20 cellular contexts compared by ENCODE assay signal in genomic region chr5:57412680-57413079, GRCh38.
"Had no signal": no experiment of that assay in that cellular context is flagged by ENCODE, and none has a peak within 500 bp of the region (broad histone marks: within the 10 kb centered on the region; RNA-seq: fewer than 3 reads in every experiment).

No MANE protein-coding gene starts in this region.

- H3K36me3 ChIP-seq: heart right ventricle, left ventricle myocardium inferior, lower lobe of right lung, sigmoid colon, suprapubic skin, tibial nerve, upper lobe of right lung, vagina had no signal

- H3K4me1 ChIP-seq: vagina had no signal

- H3K27ac ChIP-seq: heart right ventricle, left ventricle myocardium inferior, lower lobe of right lung, sigmoid colon, skin epidermis, suprapubic skin, tibial nerve, upper lobe of right lung, vagina had no signal

- FAIRE-seq: colon, frontal cortex, keratinocyte had no signal

- DNase-seq: cerebellar nuclear complex; erythroblast; heart right ventricle; immature natural killer cell; left cardiac atrium; left ventricle myocardium inferior; lower lobe of right lung; midbrain; occipital lobe; sigmoid colon; stimulated activated CD4-positive, alpha-beta T cell treated with anti-CD3 and anti-CD28 coated beads, Interleukin-12 subunit alpha, Interleukin-12 subunit beta, amount 100 ng/mL, for 4 hours; stimulated activated naive CD4-positive, alpha-beta T cell; upper lobe of right lung had no signal

- H3K4me3 ChIP-seq: heart right ventricle, left ventricle myocardium inferior, lower lobe of right lung, sigmoid colon, skin epidermis, suprapubic skin, tibial nerve, upper lobe of right lung, vagina had no signal

- H3K27me3 ChIP-seq: heart right ventricle, sigmoid colon, suprapubic skin, tibial nerve, upper lobe of right lung, vagina had no signal

- H3K9me3 ChIP-seq: heart right ventricle, left ventricle myocardium inferior, lower lobe of right lung, sigmoid colon, suprapubic skin, tibial nerve, upper lobe of right lung, vagina had no signal
